In the genomic region with DNA sequence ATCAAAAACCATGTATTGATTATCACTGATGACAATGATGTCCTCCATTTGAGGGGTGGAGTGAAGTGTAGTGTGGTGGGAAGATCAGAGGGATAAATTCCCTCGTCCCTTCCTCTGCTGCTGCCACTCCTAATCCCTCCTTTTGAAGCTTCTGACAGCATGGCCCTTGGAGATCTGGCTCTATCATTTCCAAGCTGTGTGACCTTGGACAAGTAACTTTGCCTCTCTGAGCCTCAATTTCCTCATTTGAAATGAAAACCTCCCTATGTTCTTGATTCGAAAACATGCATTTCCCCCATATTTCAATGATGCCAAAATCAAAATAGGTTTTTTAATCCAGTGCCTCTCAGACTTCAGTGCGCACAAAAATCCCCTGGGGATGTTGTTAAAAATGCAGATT, we compare ENCODE assay signal across 9 cellular contexts.
"Had no signal": no experiment of that assay in that cellular context is flagged by ENCODE, and none has a peak within 500 bp of the region (broad histone marks: within the 10 kb centered on the region; RNA-seq: fewer than 3 reads in every experiment).

No MANE protein-coding gene starts in this region.

- DNase-seq: HFFc6, IMR-90, Karpas-422, KBM-7 had no signal

- H3K9ac ChIP-seq: KMS-11 had no signal

- H3K4me3 ChIP-seq: GM23338, HAP-1 had no signal

- H3K4me1 ChIP-seq: HAP-1 had no signal

- H3K9me3 Mint-ChIP-seq: GM23338 had no signal

- H3K9me3 ChIP-seq: HAP-1 had no signal

- FAIRE-seq: HTR-8/SVneo had no signal

- H3K36me3 ChIP-seq: HAP-1 had no signal

- ATAC-seq: HCT116 had no signal

- H3K4me2 ChIP-seq: KMS-11 had no signal

- H3K4me3 Mint-ChIP-seq: GM23338, HFFc6 had no signal

- H3K27ac Mint-ChIP-seq: GM23338, HFFc6 had no signal

- H3K27ac ChIP-seq: KMS-11 had no signal
